In genomic region chr13:80340643-80341097, GRCh38 we compare ENCODE assay signal across 8 cellular contexts.
DNase-seq lines count a peak whose midpoint lies in the region; ATAC-seq and TF ChIP-seq lines count a peak whose summit lies in the region.

No MANE protein-coding gene starts in this region.

- peak; percentile 6 for DNase-seq in T-helper 2 cell treated with Interferon-gamma antibody and Interleukin-4, amounts not matched to agents 5 μg/mL and 100 μg/mL, for 36 hours (ENCODE audit: low spot score)
- DNase-seq in foreskin fibroblast (no peak), putamen (ENCODE audit: low spot score) (peak; percentile 64), DMS79 treated with DMSO at 0.1 percent for 48 hours (lab: John Stamatoyannopoulos, UW) (no peak), HuH-7.5 (ENCODE audit: low spot score) (no peak)

- H3K27me3 ChIP-seq in BLaER1 treated with 17β-estradiol and CSF1 and Interleukin-3, amounts not matched to agents 10 nM and 100 nM = no peaks in the 10 kb centered on the region; a peak in 1 of 22 replicates

- peak overlapping the region; percentile 60 to 99 (median 92) for H3K4me3 ChIP-seq in BLaER1 treated with 17β-estradiol and CSF1 and Interleukin-3, amounts not matched to agents 10 nM and 100 nM
- H3K4me3 ChIP-seq in foreskin fibroblast (ENCODE audit: low read depth in 1 of 2, low read length in 2 of 2) = peak overlapping the region; percentile 74 to 93

- H3K4me2 ChIP-seq in BLaER1 treated with 17β-estradiol and CSF1 and Interleukin-3, amounts not matched to agents 10 nM and 100 nM = peak overlapping the region; percentile 84 to 99 (median 92)

- peak; percentile 1 for ATAC-seq in GM18909 (IDR thresholded peaks at IDR 0.05; ENCODE audit: poor library complexity, unreplicated experiment)
- peak; percentile 37 for ATAC-seq in HG03354 (IDR thresholded peaks at IDR 0.05; ENCODE audit: poor library complexity, severe bottlenecking, unreplicated experiment)

- H4K20me1 ChIP-seq in BLaER1 treated with 17β-estradiol and CSF1 and Interleukin-3, amounts not matched to agents 10 nM and 100 nM = peaks cover 31 to 52% (median 47%) of the 10 kb centered on the region in 11 experiments; a peak in 21 of 22 replicates

- no peaks in the 10 kb centered on the region for H3K36me3 Mint-ChIP-seq in T-helper 2 cell treated with Interferon-gamma antibody and Interleukin-4, amounts not matched to agents 5 μg/mL and 100 μg/mL, for 36 hours (ENCODE audit: low read depth)

- no peak overlapping the region for H3K27ac Mint-ChIP-seq in T-helper 2 cell treated with Interferon-gamma antibody and Interleukin-4, amounts not matched to agents 5 μg/mL and 100 μg/mL, for 36 hours

- H3K4me1 ChIP-seq in BLaER1 treated with 17β-estradiol and CSF1 and Interleukin-3, amounts not matched to agents 10 nM and 100 nM = peaks cover 32 to 51% (median 37%) of the 10 kb centered on the region in 10 experiments

- H3K4me1 Mint-ChIP-seq in T-helper 2 cell treated with Interferon-gamma antibody and Interleukin-4, amounts not matched to agents 5 μg/mL and 100 μg/mL, for 36 hours (ENCODE audit: low read depth) = peaks cover 17% of the 10 kb centered on the region

- no peaks in the 10 kb centered on the region for H3K9me3 Mint-ChIP-seq in T-helper 2 cell treated with Interferon-gamma antibody and Interleukin-4, amounts not matched to agents 5 μg/mL and 100 μg/mL, for 36 hours

- no peak for TF ChIP-seq CTCF in foreskin fibroblast (IDR thresholded peaks at IDR 0.05; ENCODE audit: low read depth, low read length)

- no peaks in the 10 kb centered on the region for H3K9me3 ChIP-seq in BLaER1 treated with 17β-estradiol and CSF1 and Interleukin-3, amounts not matched to agents 10 nM and 100 nM (replicated peaks in 1 of 11)

- peaks cover 33% of the 10 kb centered on the region for H3K27me3 Mint-ChIP-seq in T-helper 2 cell treated with Interferon-gamma antibody and Interleukin-4, amounts not matched to agents 5 μg/mL and 100 μg/mL, for 36 hours (ENCODE audit: low read depth)

- H3K9ac ChIP-seq in BLaER1 treated with 17β-estradiol and CSF1 and Interleukin-3, amounts not matched to agents 10 nM and 100 nM = peak overlapping the region; percentile 82 to 99 (median 96)

- peak overlapping the region; percentile 76 to 98 (median 96) for H3K27ac ChIP-seq in BLaER1 treated with 17β-estradiol and CSF1 and Interleukin-3, amounts not matched to agents 10 nM and 100 nM

- H3K36me3 ChIP-seq in BLaER1 treated with 17β-estradiol and CSF1 and Interleukin-3, amounts not matched to agents 10 nM and 100 nM = peaks cover 12 to 29% (median 21%) of the 10 kb centered on the region in 11 experiments; a peak in 21 of 22 replicates

- no peak overlapping the region for H3K4me3 Mint-ChIP-seq in T-helper 2 cell treated with Interferon-gamma antibody and Interleukin-4, amounts not matched to agents 5 μg/mL and 100 μg/mL, for 36 hours

Comparison
In these comparisons a context has a peak if more than half of its experiments do, and no peak if none do; other contexts are left out.
1. DNase-seq: peak in T-helper 2 cell treated with Interferon-gamma antibody and Interleukin-4, amounts not matched to agents 5 μg/mL and 100 μg/mL, for 36 hours (single experiment) and putamen (single experiment); none in foreskin fibroblast (0 of 2), DMS79 treated with DMSO at 0.1 percent for 48 hours (single experiment) and HuH-7.5 (single experiment).